1 cellular context compared by ENCODE assay signal in genomic region chr14:105014032-105014431, GRCh38.
TF ChIP-seq lines count a peak whose summit lies in the region.

No MANE protein-coding gene starts in this region.

TF ChIP-seq in HepG2, 621 proteins besides CTCF, POLR2A, EP300 and RAD21:
- no peak for TF ChIP-seq ELF4 (CRISPR knock-in tag; IDR thresholded peaks at IDR 0.05; ENCODE audit: borderline replicate concordance)
- no peak for TF ChIP-seq FOXO4 (CRISPR knock-in tag; conservative IDR thresholded peaks at IDR 0.05)
- no peak for TF ChIP-seq ZNF543 (CRISPR knock-in tag; IDR thresholded peaks at IDR 0.05)
